1 cellular context compared by ENCODE assay signal in the genomic region with DNA sequence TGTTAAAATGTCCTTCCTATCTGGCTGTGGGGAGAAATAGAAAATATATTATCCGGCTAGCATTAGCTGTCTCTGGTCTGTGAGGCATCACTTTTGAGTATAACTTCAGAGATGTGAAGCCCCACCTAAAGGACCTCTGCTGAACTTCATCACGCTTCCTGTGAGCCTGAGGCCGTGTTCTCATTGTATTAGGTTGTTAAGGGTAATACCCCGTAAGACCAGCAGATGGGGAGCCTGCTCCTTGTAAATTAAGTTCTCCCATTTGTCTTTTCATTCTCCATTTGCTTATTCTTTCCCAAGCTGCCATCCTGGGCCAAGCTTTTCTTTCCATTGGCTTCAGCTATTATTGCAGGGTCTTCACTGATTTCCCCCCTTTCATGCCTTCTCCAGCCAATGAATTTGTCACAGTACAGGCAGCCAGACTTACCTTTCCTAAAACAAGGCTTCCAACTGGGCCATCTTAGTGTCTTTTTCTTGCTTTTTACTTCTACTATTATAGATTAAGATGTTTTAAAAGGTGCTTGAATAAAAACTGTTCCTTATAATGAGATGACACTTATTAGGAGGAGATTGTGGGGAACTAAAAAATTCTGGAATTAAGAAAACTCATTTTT.
A peak's percentile ranks its signal among the peaks of the same experiment; 100 is the strongest.
TF ChIP-seq lines count a peak whose summit lies in the region.

No MANE protein-coding gene starts in this region.

TF ChIP-seq in HepG2, 621 proteins besides CTCF, POLR2A, EP300 and RAD21 (continues in another document):
- TF ChIP-seq ZNF570 (CRISPR knock-in tag; IDR thresholded peaks at IDR 0.05; ENCODE audit: borderline replicate concordance): no peak
- no peak for TF ChIP-seq NAIF1 (CRISPR knock-in tag; IDR thresholded peaks at IDR 0.05; ENCODE audit: borderline replicate concordance)
- no peak for TF ChIP-seq MAFK (conservative IDR thresholded peaks at IDR 0.05 in 1 of 2, IDR thresholded peaks at IDR 0.05 in 1 of 2; ENCODE audit: low read length in 2 of 2)
- peak; percentile 53; the same call in 1 of the 2 replicates for TF ChIP-seq KAT8 (CRISPR knock-in tag; IDR thresholded peaks at IDR 0.05)
- TF ChIP-seq STAG1 (CRISPR knock-in tag; IDR thresholded peaks at IDR 0.05): peak; percentile 95
- TF ChIP-seq RBM22 (optimal IDR thresholded peaks at IDR 0.05; ENCODE audit: low read length): peak; percentile 40
- TF ChIP-seq ZNF501 (CRISPR knock-in tag; IDR thresholded peaks at IDR 0.05): peak; percentile 37; the same call in 1 of the 2 replicates
- TF ChIP-seq ERF (CRISPR knock-in tag; IDR thresholded peaks at IDR 0.05): peak; percentile 32; the same call in 1 of the 2 replicates
- TF ChIP-seq GABPA (IDR thresholded peaks at IDR 0.05; ENCODE audit: low read depth, low read length): no peak
- peak; percentile 40; the same call in 1 of the 2 replicates for TF ChIP-seq GABPA (CRISPR knock-in tag; IDR thresholded peaks at IDR 0.05; ENCODE audit: low read depth)
- TF ChIP-seq REPIN1 (CRISPR knock-in tag; IDR thresholded peaks at IDR 0.05; ENCODE audit: borderline replicate concordance, low read depth): peak; percentile 56; the same call in 1 of the 2 replicates
- TF ChIP-seq ZNF775 (CRISPR knock-in tag; IDR thresholded peaks at IDR 0.05; ENCODE audit: borderline replicate concordance): peak; percentile 98
- peak; percentile 68; the same call in 1 of the 2 replicates for TF ChIP-seq IRF2 (CRISPR knock-in tag; IDR thresholded peaks at IDR 0.05)
- TF ChIP-seq ZNF143 (CRISPR knock-in tag; IDR thresholded peaks at IDR 0.05): no peak
- TF ChIP-seq, protein P1, sequence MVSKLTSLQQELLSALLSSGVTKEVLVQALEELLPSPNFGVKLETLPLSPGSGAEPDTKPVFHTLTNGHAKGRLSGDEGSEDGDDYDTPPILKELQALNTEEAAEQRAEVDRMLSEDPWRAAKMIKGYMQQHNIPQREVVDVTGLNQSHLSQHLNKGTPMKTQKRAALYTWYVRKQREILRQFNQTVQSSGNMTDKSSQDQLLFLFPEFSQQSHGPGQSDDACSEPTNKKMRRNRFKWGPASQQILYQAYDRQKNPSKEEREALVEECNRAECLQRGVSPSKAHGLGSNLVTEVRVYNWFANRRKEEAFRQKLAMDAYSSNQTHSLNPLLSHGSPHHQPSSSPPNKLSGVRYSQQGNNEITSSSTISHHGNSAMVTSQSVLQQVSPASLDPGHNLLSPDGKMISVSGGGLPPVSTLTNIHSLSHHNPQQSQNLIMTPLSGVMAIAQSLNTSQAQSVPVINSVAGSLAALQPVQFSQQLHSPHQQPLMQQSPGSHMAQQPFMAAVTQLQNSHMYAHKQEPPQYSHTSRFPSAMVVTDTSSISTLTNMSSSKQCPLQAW (CRISPR knock-in tag; IDR thresholded peaks at IDR 0.05): peak; percentile 28; the same call in 1 of the 2 replicates
- TF ChIP-seq, protein P2, sequence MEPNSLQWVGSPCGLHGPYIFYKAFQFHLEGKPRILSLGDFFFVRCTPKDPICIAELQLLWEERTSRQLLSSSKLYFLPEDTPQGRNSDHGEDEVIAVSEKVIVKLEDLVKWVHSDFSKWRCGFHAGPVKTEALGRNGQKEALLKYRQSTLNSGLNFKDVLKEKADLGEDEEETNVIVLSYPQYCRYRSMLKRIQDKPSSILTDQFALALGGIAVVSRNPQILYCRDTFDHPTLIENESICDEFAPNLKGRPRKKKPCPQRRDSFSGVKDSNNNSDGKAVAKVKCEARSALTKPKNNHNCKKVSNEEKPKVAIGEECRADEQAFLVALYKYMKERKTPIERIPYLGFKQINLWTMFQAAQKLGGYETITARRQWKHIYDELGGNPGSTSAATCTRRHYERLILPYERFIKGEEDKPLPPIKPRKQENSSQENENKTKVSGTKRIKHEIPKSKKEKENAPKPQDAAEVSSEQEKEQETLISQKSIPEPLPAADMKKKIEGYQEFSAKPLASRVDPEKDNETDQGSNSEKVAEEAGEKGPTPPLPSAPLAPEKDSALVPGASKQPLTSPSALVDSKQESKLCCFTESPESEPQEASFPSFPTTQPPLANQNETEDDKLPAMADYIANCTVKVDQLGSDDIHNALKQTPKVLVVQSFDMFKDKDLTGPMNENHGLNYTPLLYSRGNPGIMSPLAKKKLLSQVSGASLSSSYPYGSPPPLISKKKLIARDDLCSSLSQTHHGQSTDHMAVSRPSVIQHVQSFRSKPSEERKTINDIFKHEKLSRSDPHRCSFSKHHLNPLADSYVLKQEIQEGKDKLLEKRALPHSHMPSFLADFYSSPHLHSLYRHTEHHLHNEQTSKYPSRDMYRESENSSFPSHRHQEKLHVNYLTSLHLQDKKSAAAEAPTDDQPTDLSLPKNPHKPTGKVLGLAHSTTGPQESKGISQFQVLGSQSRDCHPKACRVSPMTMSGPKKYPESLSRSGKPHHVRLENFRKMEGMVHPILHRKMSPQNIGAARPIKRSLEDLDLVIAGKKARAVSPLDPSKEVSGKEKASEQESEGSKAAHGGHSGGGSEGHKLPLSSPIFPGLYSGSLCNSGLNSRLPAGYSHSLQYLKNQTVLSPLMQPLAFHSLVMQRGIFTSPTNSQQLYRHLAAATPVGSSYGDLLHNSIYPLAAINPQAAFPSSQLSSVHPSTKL (CRISPR knock-in tag; IDR thresholded peaks at IDR 0.05): 0 out of 2 replicates have a peak, but pooled peaks have one; percentile 20
- TF ChIP-seq, protein P3, sequence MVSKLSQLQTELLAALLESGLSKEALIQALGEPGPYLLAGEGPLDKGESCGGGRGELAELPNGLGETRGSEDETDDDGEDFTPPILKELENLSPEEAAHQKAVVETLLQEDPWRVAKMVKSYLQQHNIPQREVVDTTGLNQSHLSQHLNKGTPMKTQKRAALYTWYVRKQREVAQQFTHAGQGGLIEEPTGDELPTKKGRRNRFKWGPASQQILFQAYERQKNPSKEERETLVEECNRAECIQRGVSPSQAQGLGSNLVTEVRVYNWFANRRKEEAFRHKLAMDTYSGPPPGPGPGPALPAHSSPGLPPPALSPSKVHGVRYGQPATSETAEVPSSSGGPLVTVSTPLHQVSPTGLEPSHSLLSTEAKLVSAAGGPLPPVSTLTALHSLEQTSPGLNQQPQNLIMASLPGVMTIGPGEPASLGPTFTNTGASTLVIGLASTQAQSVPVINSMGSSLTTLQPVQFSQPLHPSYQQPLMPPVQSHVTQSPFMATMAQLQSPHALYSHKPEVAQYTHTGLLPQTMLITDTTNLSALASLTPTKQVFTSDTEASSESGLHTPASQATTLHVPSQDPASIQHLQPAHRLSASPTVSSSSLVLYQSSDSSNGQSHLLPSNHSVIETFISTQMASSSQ (IDR thresholded peaks at IDR 0.05; ENCODE audit: low read depth): no peak
- TF ChIP-seq, protein P3 (CRISPR knock-in tag; IDR thresholded peaks at IDR 0.05; ENCODE audit: borderline replicate concordance): no peak
- TF ChIP-seq XRCC5 (optimal IDR thresholded peaks at IDR 0.05; ENCODE audit: low read length): peak; percentile 60
- TF ChIP-seq MAF1 (CRISPR knock-in tag; IDR thresholded peaks at IDR 0.05; ENCODE audit: borderline replicate concordance): no peak
- peak; percentile 23; the same call in 1 of the 2 replicates for TF ChIP-seq ZMYM4 (CRISPR knock-in tag; IDR thresholded peaks at IDR 0.05)
- no peak for TF ChIP-seq SOX6 (IDR thresholded peaks at IDR 0.05)
- TF ChIP-seq SOX6 (CRISPR knock-in tag; IDR thresholded peaks at IDR 0.05): 0 out of 2 replicates have a peak, but pooled peaks have one; percentile 25
- TF ChIP-seq GTF2F1 (IDR thresholded peaks at IDR 0.05; ENCODE audit: low read length): no peak
- peak; percentile 40; the same call in 1 of the 2 replicates for TF ChIP-seq ZNF605 (CRISPR knock-in tag; IDR thresholded peaks at IDR 0.05)
- peak; percentile 27; the same call in 1 of the 2 replicates for TF ChIP-seq ZNF124 (CRISPR knock-in tag; IDR thresholded peaks at IDR 0.05)
- no peak for TF ChIP-seq ELF1 (CRISPR knock-in tag; IDR thresholded peaks at IDR 0.05)
- TF ChIP-seq RXRB (CRISPR knock-in tag; IDR thresholded peaks at IDR 0.05; ENCODE audit: borderline replicate concordance): peak; percentile 54; the same call in 1 of the 2 replicates
- TF ChIP-seq KLF16 (CRISPR knock-in tag; IDR thresholded peaks at IDR 0.05): peak in 1 of 2 experiments; percentile 20; a peak in 1 of 4 replicates
- TF ChIP-seq, protein P4, sequence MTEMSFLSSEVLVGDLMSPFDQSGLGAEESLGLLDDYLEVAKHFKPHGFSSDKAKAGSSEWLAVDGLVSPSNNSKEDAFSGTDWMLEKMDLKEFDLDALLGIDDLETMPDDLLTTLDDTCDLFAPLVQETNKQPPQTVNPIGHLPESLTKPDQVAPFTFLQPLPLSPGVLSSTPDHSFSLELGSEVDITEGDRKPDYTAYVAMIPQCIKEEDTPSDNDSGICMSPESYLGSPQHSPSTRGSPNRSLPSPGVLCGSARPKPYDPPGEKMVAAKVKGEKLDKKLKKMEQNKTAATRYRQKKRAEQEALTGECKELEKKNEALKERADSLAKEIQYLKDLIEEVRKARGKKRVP (CRISPR knock-in tag; IDR thresholded peaks at IDR 0.05): no peak
- TF ChIP-seq HOXA3 (CRISPR knock-in tag; IDR thresholded peaks at IDR 0.05): no peak
- 0 out of 2 replicates have a peak, but pooled peaks have one; percentile 9 for TF ChIP-seq BCL6 (CRISPR knock-in tag; IDR thresholded peaks at IDR 0.05)
- TF ChIP-seq ZNF367 (CRISPR knock-in tag; IDR thresholded peaks at IDR 0.05; ENCODE audit: borderline replicate concordance): no peak
- TF ChIP-seq SOX5 (CRISPR knock-in tag; IDR thresholded peaks at IDR 0.05; ENCODE audit: borderline replicate concordance): 0 out of 2 replicates have a peak, but pooled peaks have one; percentile 39
- TF ChIP-seq SMAD3 (CRISPR knock-in tag; IDR thresholded peaks at IDR 0.05): no peak
- TF ChIP-seq, protein P5, sequence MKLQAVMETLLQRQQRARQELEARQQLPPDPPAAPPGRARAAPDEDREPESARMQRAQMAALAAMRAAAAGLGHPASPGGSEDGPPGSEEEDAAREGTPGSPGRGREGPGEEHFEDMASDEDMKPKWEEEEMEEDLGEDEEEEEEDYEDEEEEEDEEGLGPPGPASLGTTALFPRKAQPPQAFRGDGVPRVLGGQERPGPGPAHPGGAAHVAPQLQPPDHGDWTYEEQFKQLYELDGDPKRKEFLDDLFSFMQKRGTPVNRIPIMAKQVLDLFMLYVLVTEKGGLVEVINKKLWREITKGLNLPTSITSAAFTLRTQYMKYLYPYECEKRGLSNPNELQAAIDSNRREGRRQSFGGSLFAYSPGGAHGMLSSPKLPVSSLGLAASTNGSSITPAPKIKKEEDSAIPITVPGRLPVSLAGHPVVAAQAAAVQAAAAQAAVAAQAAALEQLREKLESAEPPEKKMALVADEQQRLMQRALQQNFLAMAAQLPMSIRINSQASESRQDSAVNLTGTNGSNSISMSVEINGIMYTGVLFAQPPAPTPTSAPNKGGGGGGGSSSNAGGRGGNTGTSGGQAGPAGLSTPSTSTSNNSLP (IDR thresholded peaks at IDR 0.05; ENCODE audit: low read depth, low read length): peak; percentile 58; the same call in 1 of the 2 replicates
- 0 out of 2 replicates have a peak, but pooled peaks have one; percentile 14 for TF ChIP-seq MED1 (CRISPR knock-in tag; IDR thresholded peaks at IDR 0.05)
- 0 out of 2 replicates have a peak, but pooled peaks have one; percentile 30 for TF ChIP-seq GTF3A (CRISPR knock-in tag; conservative IDR thresholded peaks at IDR 0.05)
- TF ChIP-seq ZNF550 (CRISPR knock-in tag; IDR thresholded peaks at IDR 0.05; ENCODE audit: borderline replicate concordance): no peak
- TF ChIP-seq, protein P6, sequence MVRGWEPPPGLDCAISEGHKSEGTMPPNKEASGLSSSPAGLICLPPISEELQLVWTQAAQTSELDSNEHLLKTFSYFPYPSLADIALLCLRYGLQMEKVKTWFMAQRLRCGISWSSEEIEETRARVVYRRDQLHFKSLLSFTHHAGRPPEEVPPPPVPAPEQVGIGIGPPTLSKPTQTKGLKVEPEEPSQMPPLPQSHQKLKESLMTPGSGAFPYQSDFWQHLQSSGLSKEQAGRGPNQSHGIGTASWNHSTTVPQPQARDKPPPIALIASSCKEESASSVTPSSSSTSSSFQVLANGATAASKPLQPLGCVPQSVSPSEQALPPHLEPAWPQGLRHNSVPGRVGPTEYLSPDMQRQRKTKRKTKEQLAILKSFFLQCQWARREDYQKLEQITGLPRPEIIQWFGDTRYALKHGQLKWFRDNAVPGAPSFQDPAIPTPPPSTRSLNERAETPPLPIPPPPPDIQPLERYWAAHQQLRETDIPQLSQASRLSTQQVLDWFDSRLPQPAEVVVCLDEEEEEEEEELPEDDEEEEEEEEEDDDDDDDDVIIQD (CRISPR knock-in tag; IDR thresholded peaks at IDR 0.05; ENCODE audit: low read depth): peak; percentile 65; the same call in 1 of the 2 replicates
- TF ChIP-seq, protein P7, sequence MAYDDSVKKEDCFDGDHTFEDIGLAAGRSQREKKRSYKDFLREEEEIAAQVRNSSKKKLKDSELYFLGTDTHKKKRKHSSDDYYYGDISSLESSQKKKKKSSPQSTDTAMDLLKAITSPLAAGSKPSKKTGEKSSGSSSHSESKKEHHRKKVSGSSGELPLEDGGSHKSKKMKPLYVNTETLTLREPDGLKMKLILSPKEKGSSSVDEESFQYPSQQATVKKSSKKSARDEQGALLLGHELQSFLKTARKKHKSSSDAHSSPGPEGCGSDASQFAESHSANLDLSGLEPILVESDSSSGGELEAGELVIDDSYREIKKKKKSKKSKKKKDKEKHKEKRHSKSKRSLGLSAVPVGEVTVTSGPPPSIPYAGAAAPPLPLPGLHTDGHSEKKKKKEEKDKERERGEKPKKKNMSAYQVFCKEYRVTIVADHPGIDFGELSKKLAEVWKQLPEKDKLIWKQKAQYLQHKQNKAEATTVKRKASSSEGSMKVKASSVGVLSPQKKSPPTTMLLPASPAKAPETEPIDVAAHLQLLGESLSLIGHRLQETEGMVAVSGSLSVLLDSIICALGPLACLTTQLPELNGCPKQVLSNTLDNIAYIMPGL (CRISPR knock-in tag; IDR thresholded peaks at IDR 0.05; ENCODE audit: borderline replicate concordance in 1 of 2, low read depth in 1 of 2): peak; percentile 48 to 66; a peak in 3 of 4 replicates
- TF ChIP-seq, protein P8, sequence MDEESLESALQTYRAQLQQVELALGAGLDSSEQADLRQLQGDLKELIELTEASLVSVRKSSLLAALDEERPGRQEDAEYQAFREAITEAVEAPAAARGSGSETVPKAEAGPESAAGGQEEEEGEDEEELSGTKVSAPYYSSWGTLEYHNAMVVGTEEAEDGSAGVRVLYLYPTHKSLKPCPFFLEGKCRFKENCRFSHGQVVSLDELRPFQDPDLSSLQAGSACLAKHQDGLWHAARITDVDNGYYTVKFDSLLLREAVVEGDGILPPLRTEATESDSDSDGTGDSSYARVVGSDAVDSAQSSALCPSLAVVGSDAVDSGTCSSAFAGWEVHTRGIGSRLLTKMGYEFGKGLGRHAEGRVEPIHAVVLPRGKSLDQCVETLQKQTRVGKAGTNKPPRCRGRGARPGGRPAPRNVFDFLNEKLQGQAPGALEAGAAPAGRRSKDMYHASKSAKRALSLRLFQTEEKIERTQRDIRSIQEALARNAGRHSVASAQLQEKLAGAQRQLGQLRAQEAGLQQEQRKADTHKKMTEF (CRISPR knock-in tag; IDR thresholded peaks at IDR 0.05): peak; percentile 26; the same call in 1 of the 2 replicates
